ENCODE assay signal across 18 cellular contexts in the genomic region with DNA sequence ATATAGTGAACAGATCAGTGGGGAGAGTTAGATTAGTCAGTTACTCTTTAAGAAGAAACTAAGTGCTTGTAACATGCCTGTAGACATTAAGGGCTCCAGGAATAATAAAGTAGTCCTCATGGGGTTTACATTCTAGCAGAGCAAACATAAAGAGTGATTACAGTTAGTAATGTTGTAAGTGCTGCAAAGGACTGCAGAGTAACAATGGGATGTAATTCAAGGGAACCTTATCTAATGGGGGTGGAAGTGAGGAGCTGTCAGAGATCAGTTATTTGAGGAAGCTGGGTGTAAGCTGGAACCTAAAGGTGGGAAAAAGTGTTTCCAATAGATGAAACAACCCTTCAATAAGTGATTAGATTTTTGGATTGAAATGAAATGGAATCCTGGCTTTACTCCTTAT.
"Had no signal": no experiment of that assay in that cellular context is flagged by ENCODE, and none has a peak within 500 bp of the region (broad histone marks: within the 10 kb centered on the region; RNA-seq: fewer than 3 reads in every experiment).

No MANE protein-coding gene starts in this region.

- H3K9me3 Mint-ChIP-seq: effector memory CD8-positive, alpha-beta T cell had no signal

- H3K9me3 ChIP-seq: testis had no signal

- H2AFZ ChIP-seq: hepatocyte had no signal

- H3K27ac Mint-ChIP-seq: dendritic cell treated with granulocyte-macrophage colony-stimulating factor and Interleukin-4, amounts not matched to agents 40 ng/mL and 50 ng/mL, for 4 days; stimulated activated naive B cell treated with anti-CD40 and anti-IgM and Interleukin-4, amounts not matched to agents 10 μg/mL and 1 μg/mL and 100 μg/mL, for 72 hours; stimulated activated naive CD8-positive, alpha-beta T cell treated with anti-CD3 and anti-CD28 coated beads, Interleukin-15, amount 100 ng/mL, for 72 hours had no signal

- H3K4me3 Mint-ChIP-seq: dendritic cell treated with granulocyte-macrophage colony-stimulating factor and Interleukin-4, amounts not matched to agents 40 ng/mL and 50 ng/mL, for 4 days; effector memory CD8-positive, alpha-beta T cell; naive thymus-derived CD8-positive, alpha-beta T cell; stimulated activated naive B cell treated with anti-CD40 and anti-IgM and Interleukin-4, amounts not matched to agents 10 μg/mL and 1 μg/mL and 100 μg/mL, for 72 hours; stimulated activated naive CD8-positive, alpha-beta T cell treated with anti-CD3 and anti-CD28 coated beads, Interleukin-15, amount 100 ng/mL, for 72 hours had no signal

- H3K4me3 ChIP-seq: esophagus squamous epithelium, hepatocyte, mucosa of descending colon, right atrium auricular region, sigmoid colon, skin epidermis, testis, tibial nerve had no signal

- H3K4me1 ChIP-seq: foreskin keratinocyte, right atrium auricular region, testis had no signal

- H3K4me2 ChIP-seq: hepatocyte had no signal

- H3K27me3 Mint-ChIP-seq: dendritic cell treated with granulocyte-macrophage colony-stimulating factor and Interleukin-4, amounts not matched to agents 40 ng/mL and 50 ng/mL, for 4 days; effector memory CD8-positive, alpha-beta T cell; naive thymus-derived CD8-positive, alpha-beta T cell; stimulated activated naive B cell treated with anti-CD40 and anti-IgM and Interleukin-4, amounts not matched to agents 10 μg/mL and 1 μg/mL and 100 μg/mL, for 72 hours; stimulated activated naive CD8-positive, alpha-beta T cell treated with anti-CD3 and anti-CD28 coated beads, Interleukin-15, amount 100 ng/mL, for 72 hours had no signal

- ATAC-seq: effector memory CD8-positive, alpha-beta T cell; foreskin keratinocyte; left colon; mucosa of descending colon; naive thymus-derived CD8-positive, alpha-beta T cell; stimulated activated naive B cell treated with anti-CD40 and anti-IgM and Interleukin-4, amounts not matched to agents 10 μg/mL and 1 μg/mL and 100 μg/mL, for 72 hours; stimulated activated naive CD8-positive, alpha-beta T cell treated with anti-CD3 and anti-CD28 coated beads, Interleukin-15, amount 100 ng/mL, for 72 hours had no signal

- H3K27me3 ChIP-seq: esophagus squamous epithelium, foreskin keratinocyte, hepatocyte, neutrophil, right atrium auricular region, sigmoid colon, testis, tibial nerve had no signal

- DNase-seq: effector memory CD8-positive, alpha-beta T cell; esophagus squamous epithelium; foreskin keratinocyte; left colon; mucosa of descending colon; naive thymus-derived CD8-positive, alpha-beta T cell; sigmoid colon; stimulated activated CD4-positive, alpha-beta T cell treated with anti-CD3 and anti-CD28 coated beads, Interleukin-2, amount 100 ng/mL, for 24 hours; stimulated activated CD4-positive, alpha-beta T cell treated with anti-CD3 and anti-CD28 coated beads, Interleukin-4, amount 100 ng/mL, for 4 hours; stimulated activated naive B cell treated with anti-CD40 and anti-IgM and Interleukin-4, amounts not matched to agents 10 μg/mL and 1 μg/mL and 100 μg/mL, for 72 hours; stimulated activated naive CD8-positive, alpha-beta T cell treated with anti-CD3 and anti-CD28 coated beads, Interleukin-15, amount 100 ng/mL, for 72 hours; testis had no signal

- H3K27ac ChIP-seq: esophagus squamous epithelium, foreskin keratinocyte, hepatocyte, neutrophil, right atrium auricular region, sigmoid colon, skin epidermis, testis, tibial nerve had no signal
